35 cellular contexts compared by ENCODE assay signal in the genomic region with DNA sequence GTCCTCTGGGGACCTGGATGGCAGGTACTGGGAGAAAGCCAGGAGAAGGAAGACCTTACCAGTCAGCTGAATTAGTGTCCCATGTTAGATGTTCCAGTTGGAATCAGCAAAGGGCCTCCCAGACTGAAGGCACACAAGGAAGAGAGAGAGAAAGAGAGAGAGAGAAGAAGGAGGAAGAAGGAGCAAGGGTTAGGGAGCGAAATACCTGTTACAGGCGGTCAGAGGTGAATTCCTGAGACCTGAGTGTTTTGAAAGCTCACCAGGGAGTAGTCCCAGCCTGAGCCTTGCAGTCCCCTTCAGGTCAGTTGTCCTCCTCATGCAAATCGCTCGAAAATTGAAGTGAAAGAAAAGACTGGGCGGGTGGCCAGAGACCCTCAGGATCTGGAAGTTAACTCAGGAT.
"Had no signal": no experiment of that assay in that cellular context is flagged by ENCODE, and none has a peak within 500 bp of the region (broad histone marks: within the 10 kb centered on the region; RNA-seq: fewer than 3 reads in every experiment).

No MANE protein-coding gene starts in this region.

- H3K27me3 Mint-ChIP-seq: activated CD8-positive, alpha-beta memory T cell treated with anti-CD3 and anti-CD28 coated beads, Interleukin-2, amount 10 ng/mL, durations not matched to agents 7 days and 5 days; activated naive CD4-positive, alpha-beta T cell treated with anti-CD3 and anti-CD28 coated beads, Interleukin-2, amount 50 U/mL, for 24 hours; activated naive CD8-positive, alpha-beta T cell treated with anti-CD3 and anti-CD28 coated beads for 36 hours had no signal

- H3K27ac ChIP-seq: ascending aorta, breast epithelium, esophagus muscularis mucosa, foreskin keratinocyte, gastrocnemius medialis, heart left ventricle, WERI-Rb-1 had no signal

- H3K36me3 ChIP-seq: ascending aorta, breast epithelium, esophagus muscularis mucosa, gastrocnemius medialis, heart left ventricle, WERI-Rb-1 had no signal

- H3K27me3 ChIP-seq: ascending aorta, foreskin keratinocyte had no signal

- H3K4me3 ChIP-seq: ascending aorta, breast epithelium, esophagus muscularis mucosa, gastrocnemius medialis, heart left ventricle had no signal

- ATAC-seq: activated CD4-positive, CD25-positive, alpha-beta regulatory T cell treated with anti-CD3 and anti-CD28 coated beads, Interleukin-2, amount 50 U/mL, for 24 hours; activated CD8-positive, alpha-beta memory T cell treated with anti-CD3 and anti-CD28 coated beads, Interleukin-2, amount 10 ng/mL, durations not matched to agents 7 days and 5 days; activated CD8-positive, alpha-beta T cell treated with anti-CD3 and anti-CD28 coated beads, Interleukin-2, amount 10 ng/mL, durations not matched to agents 7 days and 5 days; effector memory CD8-positive, alpha-beta T cell; foreskin keratinocyte; gastrocnemius medialis; heart left ventricle; T-helper 17 cell had no signal

- H3K9me3 Mint-ChIP-seq: activated B cell treated with CpG ODN at 0.5 μM for 24 hours; activated naive CD4-positive, alpha-beta T cell treated with anti-CD3 and anti-CD28 coated beads for 36 hours; activated naive CD4-positive, alpha-beta T cell treated with anti-CD3 and anti-CD28 coated beads, Interleukin-2, amount 50 U/mL, for 24 hours; activated naive CD8-positive, alpha-beta T cell treated with anti-CD3 and anti-CD28 coated beads for 36 hours; activated T-helper 1 cell treated with anti-CD3 and anti-CD28 coated beads, Interleukin-12 subunit alpha, Interleukin-12 subunit beta, Interleukin-2, Interleukin-4 antibody, amounts not matched to agents 30 ng/mL and 10 ng/mL and 1 ng/mL, durations not matched to agents 14 hours and 24 hours and 36 hours; activated T-helper 2 cell treated with anti-CD3 and anti-CD28 coated beads, Interferon-gamma antibody, Interleukin-2, Interleukin-4, amounts not matched to agents 10 μg/mL and 5 μg/mL and 100 μg/mL, durations not matched to agents 14 hours and 24 hours and 36 hours; effector memory CD8-positive, alpha-beta T cell; T-helper 2 cell treated with Interferon-gamma antibody and Interleukin-4, amounts not matched to agents 5 μg/mL and 100 μg/mL, for 36 hours had no signal

- H3K4me1 ChIP-seq: ascending aorta, breast epithelium, esophagus muscularis mucosa, foreskin keratinocyte, gastrocnemius medialis, heart left ventricle had no signal

- H3K9me3 ChIP-seq: ascending aorta, gastrocnemius medialis had no signal

- H3K4me1 Mint-ChIP-seq: activated B cell treated with CpG ODN at 0.5 μM for 24 hours; activated CD8-positive, alpha-beta memory T cell treated with anti-CD3 and anti-CD28 coated beads, Interleukin-2, amount 10 ng/mL, durations not matched to agents 7 days and 5 days; activated naive CD4-positive, alpha-beta T cell treated with anti-CD3 and anti-CD28 coated beads, Interleukin-2, amount 50 U/mL, for 24 hours; activated naive CD8-positive, alpha-beta T cell treated with anti-CD3 and anti-CD28 coated beads for 36 hours; T-helper 17 cell had no signal

- FAIRE-seq: colon had no signal

- DNase-seq: activated B cell treated with CpG ODN at 0.5 μM for 24 hours; activated CD4-positive, alpha-beta T cell treated with anti-CD3 and anti-CD28 coated beads for 48 hours; activated CD4-positive, alpha-beta T cell treated with anti-CD3 and anti-CD28 coated beads, Interleukin-2, amount 50 U/mL, for 1 hour; activated CD4-positive, alpha-beta T cell treated with anti-CD3 and anti-CD28 coated beads, Interleukin-2, amount 50 U/mL, for 48 hours; activated CD8-positive, alpha-beta memory T cell treated with anti-CD3 and anti-CD28 coated beads, Interleukin-2, amount 10 ng/mL, durations not matched to agents 7 days and 5 days; activated CD8-positive, alpha-beta memory T cell treated with anti-CD3 and anti-CD28 coated beads, Interleukin-2, amount 50 U/mL, for 4 hours; activated CD8-positive, alpha-beta T cell treated with anti-CD3 and anti-CD28 coated beads, Interleukin-2, amount 10 ng/mL, durations not matched to agents 7 days and 5 days; activated effector memory CD4-positive, alpha-beta T cell treated with anti-CD3 and anti-CD28 coated beads, Interleukin-2, amount 50 U/mL, for 16 hours; activated naive CD4-positive, alpha-beta T cell treated with anti-CD3 and anti-CD28 coated beads for 36 hours; activated naive CD8-positive, alpha-beta T cell treated with anti-CD3 and anti-CD28 coated beads for 36 hours; activated T-cell treated with anti-CD3 and anti-CD28 coated beads, Interleukin-2, amount 50 U/mL, for 1 hour; activated T-cell treated with anti-CD3 and anti-CD28 coated beads, Interleukin-2, amount 50 U/mL, for 48 hours; caudate nucleus; cortex of kidney; dermis blood vessel endothelial cell; effector CD4-positive, alpha-beta T cell; effector memory CD8-positive, alpha-beta T cell; foreskin keratinocyte; gastrocnemius medialis; glutamatergic neuron; heart left ventricle; T-helper 1 cell; T-helper 17 cell; T1000; WERI-Rb-1 had no signal

- H3K36me3 Mint-ChIP-seq: activated CD8-positive, alpha-beta memory T cell treated with anti-CD3 and anti-CD28 coated beads, Interleukin-2, amount 10 ng/mL, durations not matched to agents 7 days and 5 days; activated naive CD4-positive, alpha-beta T cell treated with anti-CD3 and anti-CD28 coated beads, Interleukin-2, amount 50 U/mL, for 24 hours; activated naive CD8-positive, alpha-beta T cell treated with anti-CD3 and anti-CD28 coated beads for 36 hours; brain had no signal

- H3K4me3 Mint-ChIP-seq: activated B cell treated with CpG ODN at 0.5 μM for 24 hours; activated CD8-positive, alpha-beta memory T cell treated with anti-CD3 and anti-CD28 coated beads, Interleukin-2, amount 10 ng/mL, durations not matched to agents 7 days and 5 days; activated CD8-positive, alpha-beta T cell treated with anti-CD3 and anti-CD28 coated beads, Interleukin-2, amount 10 ng/mL, durations not matched to agents 7 days and 5 days; activated naive CD4-positive, alpha-beta T cell treated with anti-CD3 and anti-CD28 coated beads for 36 hours; activated naive CD4-positive, alpha-beta T cell treated with anti-CD3 and anti-CD28 coated beads, Interleukin-2, amount 50 U/mL, for 24 hours; activated naive CD8-positive, alpha-beta T cell treated with anti-CD3 and anti-CD28 coated beads for 36 hours; activated T-helper 1 cell treated with anti-CD3 and anti-CD28 coated beads, Interleukin-12 subunit alpha, Interleukin-12 subunit beta, Interleukin-2, Interleukin-4 antibody, amounts not matched to agents 30 ng/mL and 10 ng/mL and 1 ng/mL, durations not matched to agents 14 hours and 24 hours and 36 hours; brain; effector memory CD8-positive, alpha-beta T cell; T-helper 17 cell; T-helper 2 cell treated with Interferon-gamma antibody and Interleukin-4, amounts not matched to agents 5 μg/mL and 100 μg/mL, for 36 hours had no signal

- H3K27ac Mint-ChIP-seq: activated B cell treated with CpG ODN at 0.5 μM for 24 hours; activated CD8-positive, alpha-beta memory T cell treated with anti-CD3 and anti-CD28 coated beads, Interleukin-2, amount 10 ng/mL, durations not matched to agents 7 days and 5 days; activated CD8-positive, alpha-beta T cell treated with anti-CD3 and anti-CD28 coated beads, Interleukin-2, amount 10 ng/mL, durations not matched to agents 7 days and 5 days; activated naive CD4-positive, alpha-beta T cell treated with anti-CD3 and anti-CD28 coated beads for 36 hours; activated naive CD4-positive, alpha-beta T cell treated with anti-CD3 and anti-CD28 coated beads, Interleukin-2, amount 50 U/mL, for 24 hours; activated naive CD8-positive, alpha-beta T cell treated with anti-CD3 and anti-CD28 coated beads for 36 hours; activated T-helper 1 cell treated with anti-CD3 and anti-CD28 coated beads, Interleukin-12 subunit alpha, Interleukin-12 subunit beta, Interleukin-2, Interleukin-4 antibody, amounts not matched to agents 30 ng/mL and 10 ng/mL and 1 ng/mL, durations not matched to agents 14 hours and 24 hours and 36 hours; activated T-helper 2 cell treated with anti-CD3 and anti-CD28 coated beads, Interferon-gamma antibody, Interleukin-2, Interleukin-4, amounts not matched to agents 10 μg/mL and 5 μg/mL and 100 μg/mL, durations not matched to agents 14 hours and 24 hours and 36 hours; brain; T-helper 17 cell; T-helper 2 cell treated with Interferon-gamma antibody and Interleukin-4, amounts not matched to agents 5 μg/mL and 100 μg/mL, for 36 hours had no signal
